In the genomic region with DNA sequence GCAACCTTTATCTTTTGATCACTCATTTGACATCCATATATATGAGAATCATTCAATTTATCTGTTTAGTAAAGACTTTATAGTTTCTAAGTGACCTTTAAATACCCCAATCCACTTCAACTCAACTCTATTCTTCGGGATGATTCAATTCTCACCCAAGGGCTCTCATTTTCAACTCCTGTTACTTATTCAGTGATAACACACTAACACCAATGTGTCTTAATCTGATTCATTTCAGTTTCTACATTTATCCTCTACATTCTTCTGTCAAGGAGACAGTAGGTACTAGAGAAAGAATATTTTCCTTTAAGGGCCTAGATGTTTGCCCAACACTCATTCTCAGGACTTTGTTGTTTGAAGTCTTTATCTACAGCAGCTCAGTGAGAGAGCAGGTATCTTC, we compare ENCODE assay signal across 11 cellular contexts. TPM values are rescaled to one million over a fixed set of nuclear protein-coding genes. Genes with fewer than 3 reads are reported as not detected.
DNase-seq lines count a peak whose midpoint lies in the region; ATAC-seq and TF ChIP-seq lines count a peak whose summit lies in the region.
"Had no signal": no experiment of that assay in that cellular context is flagged by ENCODE, and none has a peak within 500 bp of the region (broad histone marks: within the 10 kb centered on the region; RNA-seq: fewer than 3 reads in every experiment).

No MANE protein-coding gene starts in this region.

- no peaks in the 10 kb centered on the region for H3K27me3 ChIP-seq in naive thymus-derived CD4-positive, alpha-beta T cell (ENCODE audit: control insufficient read depth in 2 of 2, insufficient read depth in 2 of 2, low read length in 2 of 2)
- H3K27me3 ChIP-seq: colonic mucosa, stomach had no signal

- H3K9me3 ChIP-seq in naive thymus-derived CD4-positive, alpha-beta T cell (ENCODE audit: control insufficient read depth in 2 of 3, low read length in 3 of 3): no peaks in the 10 kb centered on the region
- H3K9me3 ChIP-seq: colonic mucosa, stomach had no signal

- no peak for TF ChIP-seq CTCF in nephron progenitor cell (IDR thresholded peaks at IDR 0.05)

- H3K27ac Mint-ChIP-seq in T-helper 1 cell treated with Interleukin-12 subunit alpha and Interleukin-12 subunit beta and Interleukin-4 antibody, amounts not matched to agents 30 μg/mL and 1 μg/mL, for 36 hours: peak overlapping the region; percentile 45
- peak overlapping the region; percentile 50 for H3K27ac Mint-ChIP-seq in nephron progenitor cell
- peak overlapping the region in 3 of 9 donors; percentile 12 to 26 (median 24) for H3K27ac Mint-ChIP-seq in naive thymus-derived CD4-positive, alpha-beta T cell

- POLR2A ChIA-PET in naive thymus-derived CD4-positive, alpha-beta T cell (lab: Charles Lee): no interaction called here

- CTCF ChIA-PET in naive thymus-derived CD4-positive, alpha-beta T cell (lab: Charles Lee): no interaction called here

- no peak overlapping the region for H3K4me3 ChIP-seq in naive thymus-derived CD4-positive, alpha-beta T cell (ENCODE audit: low read length)
- H3K4me3 ChIP-seq: colonic mucosa, stomach had no signal

- no peaks in the 10 kb centered on the region for H3K9me3 Mint-ChIP-seq in T-helper 1 cell treated with Interleukin-12 subunit alpha and Interleukin-12 subunit beta and Interleukin-4 antibody, amounts not matched to agents 30 μg/mL and 1 μg/mL, for 36 hours
- H3K9me3 Mint-ChIP-seq in nephron progenitor cell: no peaks in the 10 kb centered on the region
- H3K9me3 Mint-ChIP-seq in naive thymus-derived CD4-positive, alpha-beta T cell: no peaks in the 10 kb centered on the region

- H3K36me3 Mint-ChIP-seq in T-helper 1 cell treated with Interleukin-12 subunit alpha and Interleukin-12 subunit beta and Interleukin-4 antibody, amounts not matched to agents 30 μg/mL and 1 μg/mL, for 36 hours (ENCODE audit: low read depth): peaks cover 27% of the 10 kb centered on the region
- H3K36me3 Mint-ChIP-seq in nephron progenitor cell (ENCODE audit: low read depth): peaks cover 63% of the 10 kb centered on the region
- peaks cover 7 to 34% (median 25%) of the 10 kb centered on the region in 5 donors for H3K36me3 Mint-ChIP-seq in naive thymus-derived CD4-positive, alpha-beta T cell

- peaks cover 29 to 47% of the 10 kb centered on the region in 2 donors for H3K4me1 ChIP-seq in naive thymus-derived CD4-positive, alpha-beta T cell (ENCODE audit: control insufficient read depth in 2 of 2, insufficient read depth in 2 of 2, low read length in 2 of 2)

- H3K36me3 ChIP-seq in naive thymus-derived CD4-positive, alpha-beta T cell (ENCODE audit: control insufficient read depth in 2 of 3, insufficient read depth in 3 of 3, low read length in 3 of 3): peaks cover 10 to 34% (median 17%) of the 10 kb centered on the region in 3 experiments

- no peak overlapping the region for H3K4me3 Mint-ChIP-seq in T-helper 1 cell treated with Interleukin-12 subunit alpha and Interleukin-12 subunit beta and Interleukin-4 antibody, amounts not matched to agents 30 μg/mL and 1 μg/mL, for 36 hours
- H3K4me3 Mint-ChIP-seq in nephron progenitor cell: no peak overlapping the region
- peak overlapping the region in 5 of 10 donors; percentile 3 to 66 (median 43) for H3K4me3 Mint-ChIP-seq in naive thymus-derived CD4-positive, alpha-beta T cell

- no peak overlapping the region for H3K27ac ChIP-seq in naive thymus-derived CD4-positive, alpha-beta T cell (ENCODE audit: low read depth, low read length)
- H3K27ac ChIP-seq: colonic mucosa had no signal

- DNase-seq in nephron progenitor cell: no peak
- DNase-seq in naive thymus-derived CD4-positive, alpha-beta T cell: no peak
- DNase-seq in stimulated activated naive CD4-positive, alpha-beta T cell (lab: John Stamatoyannopoulos, UW): no peak
- no peak for DNase-seq in NK-92 treated with Interleukin-12 subunit alpha and Interleukin-12 subunit beta, amount 100 ng/mL, for 24 hours (lab: John Stamatoyannopoulos, UW)
- DNase-seq: colonic mucosa, DMS 273 treated with DMSO at 0.1 percent for 48 hours, NCI-H510A treated with DMSO at 0.1 percent for 48 hours, stomach had no signal

- ATAC-seq in GM18858 (IDR thresholded peaks at IDR 0.05; ENCODE audit: unreplicated experiment) (peak; percentile 46), HG02610 (IDR thresholded peaks at IDR 0.05; ENCODE audit: unreplicated experiment) (peak; percentile 67)
- no peak for ATAC-seq in naive thymus-derived CD4-positive, alpha-beta T cell

- H3K27me3 Mint-ChIP-seq in T-helper 1 cell treated with Interleukin-12 subunit alpha and Interleukin-12 subunit beta and Interleukin-4 antibody, amounts not matched to agents 30 μg/mL and 1 μg/mL, for 36 hours (ENCODE audit: low read depth): no peaks in the 10 kb centered on the region
- no peaks in the 10 kb centered on the region for H3K27me3 Mint-ChIP-seq in nephron progenitor cell (ENCODE audit: low read depth, poor library complexity)
- no peaks in the 10 kb centered on the region for H3K27me3 Mint-ChIP-seq in naive thymus-derived CD4-positive, alpha-beta T cell

- intact Hi-C loops in naive thymus-derived CD4-positive, alpha-beta T cell (cut with micrococcal nuclease): loop anchor here in 1 of 2 donors (10.0 kb wide), 2 partner anchors 354 to 1426 kb away; no protein-coding TSS in a partner anchor

- peaks cover 46% of the 10 kb centered on the region for H3K4me1 Mint-ChIP-seq in T-helper 1 cell treated with Interleukin-12 subunit alpha and Interleukin-12 subunit beta and Interleukin-4 antibody, amounts not matched to agents 30 μg/mL and 1 μg/mL, for 36 hours (ENCODE audit: low read depth)
- H3K4me1 Mint-ChIP-seq in nephron progenitor cell: peaks cover 65% of the 10 kb centered on the region
- H3K4me1 Mint-ChIP-seq in naive thymus-derived CD4-positive, alpha-beta T cell: peaks cover 45 to 88% (median 79%) of the 10 kb centered on the region in 7 donors

RNA-seq across cellular contexts. Expression of a gene that starts 7.1 kb away (rescaled TPM):
- total RNA-seq in naive thymus-derived CD4-positive, alpha-beta T cell: 100 to 1,000 TPM in 4 of 5 experiments, 10 to 100 TPM in 1; 93.3 to 291 (median 160) TPM
- 10 to 100 TPM; 36.1 to 41.6 TPM for polyA plus RNA-seq in naive thymus-derived CD4-positive, alpha-beta T cell

RNA-seq across cellular contexts. Expression of a gene that starts 25.3 kb away (rescaled TPM):
- total RNA-seq in naive thymus-derived CD4-positive, alpha-beta T cell: under 1 TPM in 4 of 5 experiments, not detected in 1; 0.07 to 0.22 (median 0.13) TPM
- under 1 TPM in 1 of 2 donors, not detected in 1; 0.08 TPM for polyA plus RNA-seq in naive thymus-derived CD4-positive, alpha-beta T cell
